In genomic region chr3:9165441-9165840, GRCh38 we compare ENCODE assay signal across 1 cellular context.
TF ChIP-seq lines count a peak whose summit lies in the region.

No MANE protein-coding gene starts in this region.

TF ChIP-seq in H1, 55 proteins besides CTCF, POLR2A, EP300 and RAD21 (continued from another document):
- TF ChIP-seq CHD7 (IDR thresholded peaks at IDR 0.05; ENCODE audit: insufficient replicate concordance, low read length) (no peak), SIRT6 (IDR thresholded peaks at IDR 0.05; ENCODE audit: low read length) (no peak), EGR1 (IDR thresholded peaks at IDR 0.05; ENCODE audit: borderline replicate concordance, low read depth, low read length) (no peak), PHF8 (conservative IDR thresholded peaks at IDR 0.05; ENCODE audit: low read depth, low read length) (no peak), HDAC2 (IDR thresholded peaks at IDR 0.05; ENCODE audit: borderline replicate concordance in 1 of 2, low read depth in 2 of 2, low read length in 2 of 2) (no peak), USF2 (IDR thresholded peaks at IDR 0.05; ENCODE audit: low read length) (no peak), TBP (IDR thresholded peaks at IDR 0.05; ENCODE audit: low read depth, low read length) (no peak)
